In genomic region chr11:75767228-75767572, GRCh38 we compare ENCODE assay signal across 1 cellular context.
TF ChIP-seq lines count a peak whose summit lies in the region.

No MANE protein-coding gene starts in this region.

TF ChIP-seq in H1, 55 proteins besides CTCF, POLR2A, EP300 and RAD21:
- no peak for TF ChIP-seq YY1 (IDR thresholded peaks at IDR 0.05; ENCODE audit: low read depth, low read length)
- TF ChIP-seq, protein P1, sequence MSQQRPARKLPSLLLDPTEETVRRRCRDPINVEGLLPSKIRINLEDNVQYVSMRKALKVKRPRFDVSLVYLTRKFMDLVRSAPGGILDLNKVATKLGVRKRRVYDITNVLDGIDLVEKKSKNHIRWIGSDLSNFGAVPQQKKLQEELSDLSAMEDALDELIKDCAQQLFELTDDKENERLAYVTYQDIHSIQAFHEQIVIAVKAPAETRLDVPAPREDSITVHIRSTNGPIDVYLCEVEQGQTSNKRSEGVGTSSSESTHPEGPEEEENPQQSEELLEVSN (IDR thresholded peaks at IDR 0.05): peak; percentile 61; the same call in 1 of the 2 replicates
- no peak for TF ChIP-seq CREB1 (IDR thresholded peaks at IDR 0.05)
- TF ChIP-seq BRCA1 (IDR thresholded peaks at IDR 0.05; ENCODE audit: low read depth, low read length): no peak
- TF ChIP-seq SP2 (IDR thresholded peaks at IDR 0.05; ENCODE audit: low read length): no peak
- TF ChIP-seq NRF1 (IDR thresholded peaks at IDR 0.05; ENCODE audit: low read depth, low read length): no peak
- TF ChIP-seq, protein P2, sequence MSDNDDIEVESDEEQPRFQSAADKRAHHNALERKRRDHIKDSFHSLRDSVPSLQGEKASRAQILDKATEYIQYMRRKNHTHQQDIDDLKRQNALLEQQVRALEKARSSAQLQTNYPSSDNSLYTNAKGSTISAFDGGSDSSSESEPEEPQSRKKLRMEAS (IDR thresholded peaks at IDR 0.05): peak; percentile 53
- no peak for TF ChIP-seq TCF12 (IDR thresholded peaks at IDR 0.05; ENCODE audit: low read depth, low read length)
- no peak for TF ChIP-seq TAF1 (IDR thresholded peaks at IDR 0.05; ENCODE audit: low read depth, low read length)
- no peak for TF ChIP-seq RXRA (IDR thresholded peaks at IDR 0.05; ENCODE audit: insufficient read depth, low read depth, low read length)
- TF ChIP-seq SAP30 (IDR thresholded peaks at IDR 0.05; ENCODE audit: insufficient read depth, insufficient replicate concordance, low read length): no peak
